Comparison of ENCODE assay signal across 1 cellular context in genomic region chr11:12581923-12582322, GRCh38.
TF ChIP-seq lines count a peak whose summit lies in the region.

No MANE protein-coding gene starts in this region.

TF ChIP-seq in HCT116, 20 proteins besides CTCF, POLR2A, EP300 and RAD21 (continued from another document):
- no peak for TF ChIP-seq SIN3A (IDR thresholded peaks at IDR 0.05; ENCODE audit: low read depth)
- TF ChIP-seq CBX3 (IDR thresholded peaks at IDR 0.05; ENCODE audit: low read depth): no peak
- no peak for TF ChIP-seq POLR2AphosphoS5 (IDR thresholded peaks at IDR 0.05; ENCODE audit: low read depth, low read length)
- no peak for TF ChIP-seq FOSL1 (IDR thresholded peaks at IDR 0.05; ENCODE audit: low read depth)
- TF ChIP-seq, protein P1, sequence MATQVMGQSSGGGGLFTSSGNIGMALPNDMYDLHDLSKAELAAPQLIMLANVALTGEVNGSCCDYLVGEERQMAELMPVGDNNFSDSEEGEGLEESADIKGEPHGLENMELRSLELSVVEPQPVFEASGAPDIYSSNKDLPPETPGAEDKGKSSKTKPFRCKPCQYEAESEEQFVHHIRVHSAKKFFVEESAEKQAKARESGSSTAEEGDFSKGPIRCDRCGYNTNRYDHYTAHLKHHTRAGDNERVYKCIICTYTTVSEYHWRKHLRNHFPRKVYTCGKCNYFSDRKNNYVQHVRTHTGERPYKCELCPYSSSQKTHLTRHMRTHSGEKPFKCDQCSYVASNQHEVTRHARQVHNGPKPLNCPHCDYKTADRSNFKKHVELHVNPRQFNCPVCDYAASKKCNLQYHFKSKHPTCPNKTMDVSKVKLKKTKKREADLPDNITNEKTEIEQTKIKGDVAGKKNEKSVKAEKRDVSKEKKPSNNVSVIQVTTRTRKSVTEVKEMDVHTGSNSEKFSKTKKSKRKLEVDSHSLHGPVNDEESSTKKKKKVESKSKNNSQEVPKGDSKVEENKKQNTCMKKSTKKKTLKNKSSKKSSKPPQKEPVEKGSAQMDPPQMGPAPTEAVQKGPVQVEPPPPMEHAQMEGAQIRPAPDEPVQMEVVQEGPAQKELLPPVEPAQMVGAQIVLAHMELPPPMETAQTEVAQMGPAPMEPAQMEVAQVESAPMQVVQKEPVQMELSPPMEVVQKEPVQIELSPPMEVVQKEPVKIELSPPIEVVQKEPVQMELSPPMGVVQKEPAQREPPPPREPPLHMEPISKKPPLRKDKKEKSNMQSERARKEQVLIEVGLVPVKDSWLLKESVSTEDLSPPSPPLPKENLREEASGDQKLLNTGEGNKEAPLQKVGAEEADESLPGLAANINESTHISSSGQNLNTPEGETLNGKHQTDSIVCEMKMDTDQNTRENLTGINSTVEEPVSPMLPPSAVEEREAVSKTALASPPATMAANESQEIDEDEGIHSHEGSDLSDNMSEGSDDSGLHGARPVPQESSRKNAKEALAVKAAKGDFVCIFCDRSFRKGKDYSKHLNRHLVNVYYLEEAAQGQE (IDR thresholded peaks at IDR 0.05; ENCODE audit: low read depth): no peak
